9 cellular contexts compared by ENCODE assay signal in the genomic region with DNA sequence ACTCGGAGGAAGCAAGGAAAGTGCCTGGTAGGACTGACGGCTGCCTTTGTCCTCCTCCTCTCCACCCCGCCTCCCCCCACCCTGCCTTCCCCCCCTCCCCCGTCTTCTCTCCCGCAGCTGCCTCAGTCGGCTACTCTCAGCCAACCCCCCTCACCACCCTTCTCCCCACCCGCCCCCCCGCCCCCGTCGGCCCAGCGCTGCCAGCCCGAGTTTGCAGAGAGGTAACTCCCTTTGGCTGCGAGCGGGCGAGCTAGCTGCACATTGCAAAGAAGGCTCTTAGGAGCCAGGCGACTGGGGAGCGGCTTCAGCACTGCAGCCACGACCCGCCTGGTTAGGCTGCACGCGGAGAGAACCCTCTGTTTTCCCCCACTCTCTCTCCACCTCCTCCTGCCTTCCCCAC. TPM values are rescaled to one million over a fixed set of nuclear protein-coding genes. Genes with fewer than 3 reads are reported as not detected.
DNase-seq lines count a peak whose midpoint lies in the region; ATAC-seq lines count a peak whose summit lies in the region.
"Had no signal": no experiment of that assay in that cellular context is flagged by ENCODE, and none has a peak within 500 bp of the region (broad histone marks: within the 10 kb centered on the region; RNA-seq: fewer than 3 reads in every experiment).

No MANE protein-coding gene starts in this region.

- no peaks in the 10 kb centered on the region for H3K36me3 Mint-ChIP-seq in stimulated activated effector memory CD8-positive, alpha-beta T cell treated with anti-CD3 and anti-CD28 coated beads, Interleukin-12 subunit alpha, Interleukin-12 subunit beta, amount 100 ng/mL, for 72 hours

- H3K4me3 Mint-ChIP-seq in stimulated activated effector memory CD8-positive, alpha-beta T cell treated with anti-CD3 and anti-CD28 coated beads, Interleukin-12 subunit alpha, Interleukin-12 subunit beta, amount 100 ng/mL, for 72 hours = no peak overlapping the region

- H3K4me1 Mint-ChIP-seq in stimulated activated effector memory CD8-positive, alpha-beta T cell treated with anti-CD3 and anti-CD28 coated beads, Interleukin-12 subunit alpha, Interleukin-12 subunit beta, amount 100 ng/mL, for 72 hours = no peaks in the 10 kb centered on the region

- DNase-seq in SJSA1 (ENCODE audit: low read depth in 1 of 2, low spot score in 2 of 2) (peak in 1 of 2 experiments; percentile 41), fibroblast of the conjunctiva (ENCODE audit: low read depth) (peak; percentile 20), MV-4-11 (lab: John Stamatoyannopoulos, UW) (no peak), KG1 (lab: John Stamatoyannopoulos, UW) (no peak)
- DNase-seq in stimulated activated effector memory CD8-positive, alpha-beta T cell treated with anti-CD3 and anti-CD28 coated beads, Interleukin-12 subunit alpha, Interleukin-12 subunit beta, amount 100 ng/mL, for 72 hours (ENCODE audit: low spot score in 2 of 2) = no peak
- DNase-seq: foreskin melanocyte had no signal

- H4K20me1 ChIP-seq in BLaER1 treated with 17β-estradiol and CSF1 and Interleukin-3, amounts not matched to agents 10 nM and 100 nM = peaks cover 0 to 24% (median 0%) of the 10 kb centered on the region in 11 experiments; a peak in 6 of 22 replicates

- H3K9me3 Mint-ChIP-seq in stimulated activated effector memory CD8-positive, alpha-beta T cell treated with anti-CD3 and anti-CD28 coated beads, Interleukin-12 subunit alpha, Interleukin-12 subunit beta, amount 100 ng/mL, for 72 hours = peaks cover 4% of the 10 kb centered on the region

- H3K4me1 ChIP-seq in BLaER1 treated with 17β-estradiol and CSF1 and Interleukin-3, amounts not matched to agents 10 nM and 100 nM = peaks cover 4 to 18% (median 9%) of the 10 kb centered on the region in 10 experiments; a peak in 17 of 20 replicates
- H3K4me1 ChIP-seq in SJSA1 (replicated peaks) = peaks cover 15% of the 10 kb centered on the region
- H3K4me1 ChIP-seq in neuron (ENCODE audit: insufficient read depth, low read length) = peaks cover 8% of the 10 kb centered on the region

- H3K27me3 ChIP-seq in BLaER1 treated with 17β-estradiol and CSF1 and Interleukin-3, amounts not matched to agents 10 nM and 100 nM = peaks cover 0 to 6% (median 0%) of the 10 kb centered on the region in 11 experiments; a peak in 4 of 22 replicates
- H3K27me3 ChIP-seq in SJSA1 (replicated peaks) (no peaks in the 10 kb centered on the region), neuron (ENCODE audit: insufficient read depth, low read length) (peaks cover 5% of the 10 kb centered on the region)

- H2AFZ ChIP-seq in neuron (ENCODE audit: low read depth, low read length) = peak overlapping the region; percentile 71

- no peak for ATAC-seq in stimulated activated effector memory CD8-positive, alpha-beta T cell treated with anti-CD3 and anti-CD28 coated beads, Interleukin-12 subunit alpha, Interleukin-12 subunit beta, amount 100 ng/mL, for 72 hours
- no peak for ATAC-seq in GM18873 (IDR thresholded peaks at IDR 0.05; ENCODE audit: low FRiP score, unreplicated experiment)

- peaks cover 0 to 16% (median 9%) of the 10 kb centered on the region in 11 experiments; a peak in 9 of 22 replicates for H3K9me3 ChIP-seq in BLaER1 treated with 17β-estradiol and CSF1 and Interleukin-3, amounts not matched to agents 10 nM and 100 nM (replicated peaks in 1 of 11)
- no peaks in the 10 kb centered on the region for H3K9me3 ChIP-seq in SJSA1 (replicated peaks)
- H3K9me3 ChIP-seq in neuron (ENCODE audit: low read length) = no peaks in the 10 kb centered on the region

- peak overlapping the region; percentile 68 to 83 (median 81); a peak in 20 of 22 replicates for H3K9ac ChIP-seq in BLaER1 treated with 17β-estradiol and CSF1 and Interleukin-3, amounts not matched to agents 10 nM and 100 nM

- H3K4me2 ChIP-seq in BLaER1 treated with 17β-estradiol and CSF1 and Interleukin-3, amounts not matched to agents 10 nM and 100 nM = peak overlapping the region; percentile 68 to 94 (median 75)

- H3K27ac Mint-ChIP-seq in stimulated activated effector memory CD8-positive, alpha-beta T cell treated with anti-CD3 and anti-CD28 coated beads, Interleukin-12 subunit alpha, Interleukin-12 subunit beta, amount 100 ng/mL, for 72 hours = no peak overlapping the region

- no peaks in the 10 kb centered on the region for H3K36me3 ChIP-seq in BLaER1 treated with 17β-estradiol and CSF1 and Interleukin-3, amounts not matched to agents 10 nM and 100 nM
- peaks cover 8% of the 10 kb centered on the region; the same call in 1 of the 2 replicates for H3K36me3 ChIP-seq in SJSA1
- no peaks in the 10 kb centered on the region for H3K36me3 ChIP-seq in neuron (ENCODE audit: insufficient read depth, low read length)

- peak overlapping the region; percentile 59 to 81 (median 72) for H3K4me3 ChIP-seq in BLaER1 treated with 17β-estradiol and CSF1 and Interleukin-3, amounts not matched to agents 10 nM and 100 nM
- peak overlapping the region; percentile 57 for H3K4me3 ChIP-seq in SJSA1
- H3K4me3 ChIP-seq in neuron (ENCODE audit: low read length) = peak overlapping the region; percentile 61

- peak overlapping the region in 9 of 11 experiments; percentile 27 to 77 (median 74); a peak in 16 of 22 replicates for H3K27ac ChIP-seq in BLaER1 treated with 17β-estradiol and CSF1 and Interleukin-3, amounts not matched to agents 10 nM and 100 nM
- peak overlapping the region; percentile 62 for H3K27ac ChIP-seq in SJSA1

RNA-seq across cellular contexts. Expression of a gene that starts 0.5 kb away (rescaled TPM):
- total RNA-seq in SJSA1 (2014; rRNA removed; shearing (Covaris generic)) = 13.6 and 14.8 TPM in 2 replicates
